ENCODE assay signal across 8 cellular contexts in the genomic region with DNA sequence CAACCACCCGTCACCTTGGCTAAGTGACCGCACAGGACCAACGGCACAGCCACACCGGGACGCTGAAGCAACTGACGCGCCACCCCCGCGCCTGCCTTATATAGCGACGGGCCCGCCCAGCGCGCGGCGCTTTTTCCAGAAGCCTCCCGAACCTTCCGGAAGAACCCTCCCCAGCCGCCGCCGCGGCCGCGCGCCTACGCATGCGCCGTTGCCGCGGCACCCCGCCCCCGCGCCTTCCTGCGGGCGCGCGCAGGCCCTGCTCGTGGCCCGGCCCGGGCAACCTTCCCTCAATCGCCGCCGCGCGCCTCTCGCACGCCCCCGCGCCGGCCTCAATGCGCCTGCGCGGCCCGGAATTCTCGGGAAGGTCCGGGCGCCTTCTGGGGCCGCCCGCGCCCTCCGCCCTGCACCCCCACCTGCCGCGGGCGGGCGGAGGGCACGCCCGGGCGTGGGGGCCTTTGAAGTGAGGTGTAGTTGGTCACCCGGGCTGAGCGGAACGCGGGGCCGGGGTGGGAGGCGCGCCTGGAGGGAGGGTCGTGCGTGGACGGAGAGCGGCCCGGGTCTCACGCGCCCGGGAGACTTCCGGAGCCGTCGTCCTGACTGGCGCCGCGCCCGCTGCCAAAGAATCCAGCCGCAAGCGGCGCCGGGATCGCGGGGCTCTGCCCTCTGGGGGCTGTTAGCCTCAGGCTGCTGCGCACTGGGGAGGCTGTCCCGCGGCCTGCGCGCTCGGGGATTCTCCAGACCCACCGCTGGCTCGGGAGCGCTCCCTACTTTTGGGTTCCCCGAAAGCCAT. TPM values are rescaled to one million over a fixed set of nuclear protein-coding genes. Genes with fewer than 3 reads are reported as not detected.
DNase-seq lines count a peak whose midpoint lies in the region; ATAC-seq and TF ChIP-seq lines count a peak whose summit lies in the region.

A gene (minus strand): TSS at position 73 of the 790 bp plus-strand sequence. CDS start 666 bp downstream, outside the sequence.

- peak within 1 kb of the TSS; percentile 100 for H3K27ac ChIP-seq in left ventricle myocardium inferior (replicated peaks)
- H3K27ac ChIP-seq in psoas muscle = peak within 1 kb of the TSS; percentile 97
- peak within 1 kb of the TSS; percentile 99 for H3K27ac ChIP-seq in urinary bladder (ENCODE audit: low read depth)

- DNase-seq in NCI-H1694 treated with DMSO at 0.1 percent for 48 hours (lab: John Stamatoyannopoulos, UW) (peak; percentile 97), amniotic stem cell (lab: John Stamatoyannopoulos, UW) (peak; percentile 79), left ventricle myocardium inferior (peak; percentile 95), psoas muscle (peak; percentile 95 to 98)

- peaks cover 43% of the 10 kb centered on the region for H3K4me1 Mint-ChIP-seq in T-helper 1 cell treated with Interleukin-12 subunit alpha and Interleukin-12 subunit beta and Interleukin-4 antibody, amounts not matched to agents 30 μg/mL and 1 μg/mL, for 36 hours (ENCODE audit: low read depth)

- 0 to 1% (median 1%) methylated on average over 49 to 106 of the region's 106 CpGs for WGBS in psoas muscle, 3 donors
- WGBS in urinary bladder = under 1% methylated on average over 106 of the region's 106 CpGs

- H3K4me3 ChIP-seq in left ventricle myocardium inferior = peak within 1 kb of the TSS; percentile 92
- H3K4me3 ChIP-seq in psoas muscle = peak within 1 kb of the TSS; percentile 80
- peak within 1 kb of the TSS; percentile 98 for H3K4me3 ChIP-seq in urinary bladder (ENCODE audit: low read depth, low read length)

- H3K4me1 ChIP-seq in left ventricle myocardium inferior = peaks cover 59% of the 10 kb centered on the region
- peaks cover 42% of the 10 kb centered on the region for H3K4me1 ChIP-seq in psoas muscle
- peaks cover 2% of the 10 kb centered on the region for H3K4me1 ChIP-seq in urinary bladder (ENCODE audit: insufficient read depth)

- H3K27me3 Mint-ChIP-seq in T-helper 1 cell treated with Interleukin-12 subunit alpha and Interleukin-12 subunit beta and Interleukin-4 antibody, amounts not matched to agents 30 μg/mL and 1 μg/mL, for 36 hours (ENCODE audit: low read depth) = no peaks in the 10 kb centered on the region

- ATAC-seq in HG02884 (IDR thresholded peaks at IDR 0.05; ENCODE audit: unreplicated experiment) = peak; percentile 61
- peak; percentile 90 to 94 (median 92) for ATAC-seq in psoas muscle

- peak; percentile 99 for TF ChIP-seq POLR2A in GM15510 (IDR thresholded peaks at IDR 0.05; ENCODE audit: borderline replicate concordance, extremely low read depth, insufficient read length)

- H3K36me3 Mint-ChIP-seq in T-helper 1 cell treated with Interleukin-12 subunit alpha and Interleukin-12 subunit beta and Interleukin-4 antibody, amounts not matched to agents 30 μg/mL and 1 μg/mL, for 36 hours (ENCODE audit: low read depth) = peaks cover 42% of the 10 kb centered on the region

- intact Hi-C loops in left ventricle myocardium inferior (cut with micrococcal nuclease) (no loop called here), psoas muscle (cut with DNase I) (loop anchor here (5.0 kb wide), 2 partner anchors 125 to 230 kb away; a partner anchor contains a TSS)

- peak; percentile 42 for TF ChIP-seq CTCF in left ventricle myocardium inferior (IDR thresholded peaks at IDR 0.05; ENCODE audit: borderline replicate concordance)
- TF ChIP-seq CTCF in psoas muscle (IDR thresholded peaks at IDR 0.05) = peak; percentile 12

- peaks cover 37% of the 10 kb centered on the region for H3K36me3 ChIP-seq in left ventricle myocardium inferior
- peaks cover 12 to 39% of the 10 kb centered on the region in 2 donors for H3K36me3 ChIP-seq in psoas muscle (ENCODE audit: insufficient read depth in 1 of 2, low read depth in 1 of 2)
- peaks cover 12% of the 10 kb centered on the region for H3K36me3 ChIP-seq in urinary bladder (ENCODE audit: insufficient read depth)

- peak within 1 kb of the TSS; percentile 99 for H3K4me3 Mint-ChIP-seq in T-helper 1 cell treated with Interleukin-12 subunit alpha and Interleukin-12 subunit beta and Interleukin-4 antibody, amounts not matched to agents 30 μg/mL and 1 μg/mL, for 36 hours

- H3K9me3 ChIP-seq in left ventricle myocardium inferior (replicated peaks) (no peaks in the 10 kb centered on the region), psoas muscle (no peaks in the 10 kb centered on the region)

- H3K27ac Mint-ChIP-seq in T-helper 1 cell treated with Interleukin-12 subunit alpha and Interleukin-12 subunit beta and Interleukin-4 antibody, amounts not matched to agents 30 μg/mL and 1 μg/mL, for 36 hours = peak within 1 kb of the TSS; percentile 98

- no peaks in the 10 kb centered on the region for H3K27me3 ChIP-seq in left ventricle myocardium inferior (ENCODE audit: low read depth)
- H3K27me3 ChIP-seq in psoas muscle (ENCODE audit: insufficient read depth in 3 of 3, low read length in 2 of 3) = no peaks in the 10 kb centered on the region

- no peaks in the 10 kb centered on the region for H3K9me3 Mint-ChIP-seq in T-helper 1 cell treated with Interleukin-12 subunit alpha and Interleukin-12 subunit beta and Interleukin-4 antibody, amounts not matched to agents 30 μg/mL and 1 μg/mL, for 36 hours

RNA-seq across cellular contexts. Expression of the gene that starts here (rescaled TPM):
- 423 TPM for total RNA-seq in left ventricle myocardium inferior
- 100 to 1,000 TPM; 398 to 659 (median 540) TPM for total RNA-seq in psoas muscle
- 1,000 to 10,000 TPM in 1 of 3 donors, 100 to 1,000 TPM in 2; 523 to 1,480 (median 614) TPM for polyA plus RNA-seq in psoas muscle
- total RNA-seq in urinary bladder = 242 TPM
- 287 TPM for polyA plus RNA-seq in urinary bladder

Comparison
In these comparisons a context has a peak if more than half of its experiments do, and no peak if none do; other contexts are left out.
1. Peak in every context shown above with its lines: DNase-seq, ATAC-seq, H3K4me3 ChIP-seq and H3K27ac ChIP-seq.